Comparison of ENCODE assay signal across 8 cellular contexts in genomic region chr1:1000357-1001056, GRCh38. TPM values are rescaled to one million over a fixed set of nuclear protein-coding genes. Genes with fewer than 3 reads are reported as not detected.
A peak's percentile ranks its signal among the peaks of the same experiment; 100 is the strongest.
DNase-seq lines count a peak whose midpoint lies in the region; ATAC-seq and TF ChIP-seq lines count a peak whose summit lies in the region.

No MANE protein-coding gene starts in this region.

- DNase-seq in NCI-H2196 treated with DMSO at 0.1 percent for 48 hours (lab: John Stamatoyannopoulos, UW; ENCODE audit: unreplicated experiment) (peak; percentile 62), activated T-cell treated with anti-CD3 and anti-CD28 coated beads for 24 hours (ENCODE audit: low read depth) (peak; percentile 56), endothelial cell (ENCODE audit: low spot score) (peak; percentile 85), SHP77 treated with DMSO at 0.1 percent for 48 hours (lab: John Stamatoyannopoulos, UW) (no peak)

- peak; percentile 26 for ATAC-seq in GM19043 (IDR thresholded peaks at IDR 0.05; ENCODE audit: low read depth, unreplicated experiment)
- ATAC-seq in stimulated activated memory B cell treated with anti-CD40 and anti-IgM and Interleukin-4, amounts not matched to agents 10 μg/mL and 1 μg/mL and 100 μg/mL, for 72 hours: no peak

- H3K9me3 Mint-ChIP-seq in endothelial cell (ENCODE audit: unreplicated experiment): no peaks in the 10 kb centered on the region
- H3K9me3 Mint-ChIP-seq in stimulated activated memory B cell treated with anti-CD40 and anti-IgM and Interleukin-4, amounts not matched to agents 10 μg/mL and 1 μg/mL and 100 μg/mL, for 72 hours: no peaks in the 10 kb centered on the region

- H3K27ac ChIP-seq in ACC112 (ENCODE audit: low read depth, low read length): peak overlapping the region; percentile 99
- peak overlapping the region; percentile 88 to 91 for H3K27ac ChIP-seq in mucosa of rectum (ENCODE audit: low read depth in 2 of 2, low read length in 2 of 2)

- peak overlapping the region; percentile 94 for H3K4me3 Mint-ChIP-seq in endothelial cell (ENCODE audit: unreplicated experiment)
- H3K4me3 Mint-ChIP-seq in stimulated activated memory B cell treated with anti-CD40 and anti-IgM and Interleukin-4, amounts not matched to agents 10 μg/mL and 1 μg/mL and 100 μg/mL, for 72 hours: peak overlapping the region; percentile 63

- TF ChIP-seq CTCF in endothelial cell (IDR thresholded peaks at IDR 0.05; ENCODE audit: unreplicated experiment): no peak

- H3K9me3 ChIP-seq in mucosa of rectum (ENCODE audit: control insufficient read depth in 2 of 2, low read length in 2 of 2): no peaks in the 10 kb centered on the region

- peak overlapping the region; percentile 96 for H3K27ac Mint-ChIP-seq in endothelial cell (ENCODE audit: unreplicated experiment)
- no peak overlapping the region for H3K27ac Mint-ChIP-seq in stimulated activated memory B cell treated with anti-CD40 and anti-IgM and Interleukin-4, amounts not matched to agents 10 μg/mL and 1 μg/mL and 100 μg/mL, for 72 hours

- H3K36me3 Mint-ChIP-seq in endothelial cell (ENCODE audit: low read depth, unreplicated experiment): peaks cover 8% of the 10 kb centered on the region
- H3K36me3 Mint-ChIP-seq in stimulated activated memory B cell treated with anti-CD40 and anti-IgM and Interleukin-4, amounts not matched to agents 10 μg/mL and 1 μg/mL and 100 μg/mL, for 72 hours: no peaks in the 10 kb centered on the region

- H3K79me2 ChIP-seq in ACC112 (ENCODE audit: control insufficient read depth, insufficient read depth, low read length, unreplicated experiment): peaks cover 5% of the 10 kb centered on the region

- H3K4me3 ChIP-seq in ACC112 (ENCODE audit: low read depth, low read length) (peak overlapping the region; percentile 97), mucosa of rectum (ENCODE audit: low read length in 2 of 2) (peak overlapping the region; percentile 59 to 66)

- peaks cover 19% of the 10 kb centered on the region for H3K27me3 Mint-ChIP-seq in endothelial cell (ENCODE audit: unreplicated experiment)
- H3K27me3 Mint-ChIP-seq in stimulated activated memory B cell treated with anti-CD40 and anti-IgM and Interleukin-4, amounts not matched to agents 10 μg/mL and 1 μg/mL and 100 μg/mL, for 72 hours: peaks cover 65% of the 10 kb centered on the region

- H3K9ac ChIP-seq in mucosa of rectum (ENCODE audit: low read depth in 1 of 2, low read length in 2 of 2): peak overlapping the region; percentile 47 to 78

- no peaks in the 10 kb centered on the region for H3K36me3 ChIP-seq in ACC112 (ENCODE audit: insufficient read depth, low read length)
- H3K36me3 ChIP-seq in mucosa of rectum (ENCODE audit: control insufficient read depth in 2 of 2, insufficient read depth in 2 of 2, low read length in 2 of 2): no peaks in the 10 kb centered on the region

- peaks cover 21% of the 10 kb centered on the region for H3K4me1 Mint-ChIP-seq in endothelial cell (ENCODE audit: unreplicated experiment)
- peaks cover 33% of the 10 kb centered on the region for H3K4me1 Mint-ChIP-seq in stimulated activated memory B cell treated with anti-CD40 and anti-IgM and Interleukin-4, amounts not matched to agents 10 μg/mL and 1 μg/mL and 100 μg/mL, for 72 hours

- H2AFZ ChIP-seq in ACC112 (ENCODE audit: low read length, unreplicated experiment): no peak overlapping the region

- H3K4me1 ChIP-seq in ACC112 (ENCODE audit: control insufficient read depth, insufficient read depth, low read length, unreplicated experiment): peaks cover 9% of the 10 kb centered on the region
- H3K4me1 ChIP-seq in mucosa of rectum (ENCODE audit: control insufficient read depth in 2 of 2, insufficient read depth in 2 of 2, low read length in 2 of 2): peaks cover 16 to 23% of the 10 kb centered on the region in 2 donors

- H3K27me3 ChIP-seq in ACC112 (ENCODE audit: insufficient read depth, low read length) (peaks cover 3% of the 10 kb centered on the region; the same call in 1 of the 2 replicates), mucosa of rectum (ENCODE audit: control insufficient read depth in 2 of 2, insufficient read depth in 2 of 2, low read length in 2 of 2) (peaks cover 22% of the 10 kb centered on the region in 2 donors)

RNA-seq across cellular contexts. Expression of gene HES4, which starts 0.6 kb away (rescaled TPM):
- 144 TPM for total RNA-seq in endothelial cell (ENCODE audit: unreplicated experiment)

RNA-seq across cellular contexts. Expression of gene ISG15, which starts 12.8 kb away (rescaled TPM):
- total RNA-seq in endothelial cell (ENCODE audit: unreplicated experiment): 33.3 TPM

RNA-seq across cellular contexts. Expression of gene PERM1, which starts 18.6 kb away (rescaled TPM):
- total RNA-seq in endothelial cell (ENCODE audit: unreplicated experiment): not detected

RNA-seq across cellular contexts. Expression of gene AGRN, which starts 19.4 kb away (rescaled TPM):
- total RNA-seq in endothelial cell (ENCODE audit: unreplicated experiment): 374 TPM

RNA-seq across cellular contexts. Expression of gene PLEKHN1, which starts 34.2 kb away (rescaled TPM):
- total RNA-seq in endothelial cell (ENCODE audit: unreplicated experiment): not detected
